ENCODE assay signal across 17 cellular contexts in the genomic region with DNA sequence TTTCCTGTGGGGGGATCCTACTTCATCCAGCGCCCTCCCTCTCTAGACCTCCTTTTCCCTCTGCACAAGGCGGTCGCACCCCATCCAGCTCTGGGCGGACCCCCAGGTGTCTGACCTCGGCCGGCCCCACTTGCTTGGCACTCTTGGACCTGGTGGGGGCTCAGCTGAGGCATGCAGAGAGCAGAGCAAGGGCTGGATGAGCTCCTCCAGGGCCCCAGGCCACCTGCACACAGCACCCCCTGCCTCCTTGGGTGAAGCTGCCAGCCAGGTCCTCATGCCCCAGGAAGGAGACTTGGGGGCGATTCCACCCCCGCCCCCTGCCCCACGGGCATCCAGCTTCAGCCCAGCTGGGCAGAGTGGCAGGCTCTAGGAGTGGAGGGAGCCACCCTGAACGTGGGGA.
A peak's percentile ranks its signal among the peaks of the same experiment; 100 is the strongest.
DNase-seq lines count a peak whose midpoint lies in the region; ATAC-seq, FAIRE-seq and TF ChIP-seq lines count a peak whose summit lies in the region.
"Had no signal": no experiment of that assay in that cellular context is flagged by ENCODE, and none has a peak within 500 bp of the region (broad histone marks: within the 10 kb centered on the region; RNA-seq: fewer than 3 reads in every experiment).

No MANE protein-coding gene starts in this region.

- no peak overlapping the region for H2AK5ac ChIP-seq in H1 (ENCODE audit: low read depth, low read length)

- no peak overlapping the region for H3K23ac ChIP-seq in H1 (ENCODE audit: insufficient read length)

- no peak overlapping the region for H3K4ac ChIP-seq in H1 (replicated peaks; ENCODE audit: insufficient read length, low read depth, low read length)

- peaks cover 84% of the 10 kb centered on the region for H3K4me1 ChIP-seq in DND-41 (ENCODE audit: insufficient read depth, low read length)
- peaks cover 93% of the 10 kb centered on the region for H3K4me1 ChIP-seq in Loucy (ENCODE audit: insufficient read depth, low read length, poor library complexity, severe bottlenecking)
- H3K4me1 ChIP-seq in H1 (replicated peaks in 1 of 4; ENCODE audit: control insufficient read depth in 3 of 4, insufficient read depth in 4 of 4, low read length in 3 of 4): peaks cover 0 to 17% (median 10%) of the 10 kb centered on the region in 4 experiments; a peak in 6 of 7 replicates

- H3K9me3 Mint-ChIP-seq in activated T-cell treated with anti-CD3 and anti-CD28 coated beads, Interleukin-2, amount 50 U/mL, for 72 hours: no peaks in the 10 kb centered on the region
- H3K9me3 Mint-ChIP-seq: CD4-positive, alpha-beta memory T cell; H9 had no signal

- H4K20me1 ChIP-seq in DND-41 (ENCODE audit: insufficient read depth, low read length): no peaks in the 10 kb centered on the region
- no peaks in the 10 kb centered on the region for H4K20me1 ChIP-seq in Loucy (ENCODE audit: insufficient read depth, low read length, poor library complexity, severe bottlenecking)
- peaks cover 1 to 8% of the 10 kb centered on the region in 2 experiments for H4K20me1 ChIP-seq in H1 (replicated peaks in 1 of 2; ENCODE audit: control insufficient read depth in 1 of 2, insufficient read depth in 2 of 2, low read length in 2 of 2)

- H2BK5ac ChIP-seq in H1 (ENCODE audit: low read depth, low read length): no peak overlapping the region

- no peak overlapping the region for H3K4me3 Mint-ChIP-seq in activated T-cell treated with anti-CD3 and anti-CD28 coated beads, Interleukin-2, amount 50 U/mL, for 72 hours
- H3K4me3 Mint-ChIP-seq: CD4-positive, alpha-beta memory T cell; H9 had no signal

- H2BK12ac ChIP-seq in H1 (ENCODE audit: low read depth, low read length): no peak overlapping the region

- H3K36me3 Mint-ChIP-seq in activated T-cell treated with anti-CD3 and anti-CD28 coated beads, Interleukin-2, amount 50 U/mL, for 72 hours (ENCODE audit: insufficient read depth in 2 of 2): no peaks in the 10 kb centered on the region
- H3K36me3 Mint-ChIP-seq: CD14-positive monocyte; CD4-positive, alpha-beta memory T cell had no signal

- TF ChIP-seq RAD21 in H1 (IDR thresholded peaks at IDR 0.05 in 1 of 2, conservative IDR thresholded peaks at IDR 0.05 in 1 of 2; ENCODE audit: low read depth in 2 of 2, low read length in 2 of 2): no peak

- H3K18ac ChIP-seq in H1 (ENCODE audit: extremely low read depth, low read length): no peak overlapping the region

- peak overlapping the region; percentile 16; the same call in 1 of the 2 replicates for H4K8ac ChIP-seq in H1 (ENCODE audit: extremely low read depth, insufficient read depth, low read length)

- TF ChIP-seq EP300 in H1 (IDR thresholded peaks at IDR 0.05; ENCODE audit: borderline replicate concordance in 1 of 2, low read depth in 2 of 2, low read length in 2 of 2): no peak

- 86% methylated on average over 6 of the region's 10 CpGs; no CpG with 5 or more reads in 1 of the 2 experiments for WGBS in H1 (ENCODE audit: extremely low coverage in 1 of 2, insufficient coverage in 1 of 2, insufficient read length in 1 of 2, insufficient replicate concordance in 2 of 2, low coverage in 1 of 2, low lambda C conversion rate in 2 of 2, missing lambda C conversion rate in 1 of 2), 2 experiments

- H3K27ac Mint-ChIP-seq in activated T-cell treated with anti-CD3 and anti-CD28 coated beads, Interleukin-2, amount 50 U/mL, for 72 hours: no peak overlapping the region
- H3K27ac Mint-ChIP-seq: CD4-positive, alpha-beta memory T cell; H9 had no signal

- no peak for TF ChIP-seq CTCF in DND-41 (IDR thresholded peaks at IDR 0.05; ENCODE audit: borderline replicate concordance, extremely low read depth, low read length, poor library complexity, severe bottlenecking)
- TF ChIP-seq CTCF in Loucy (conservative IDR thresholded peaks at IDR 0.05; ENCODE audit: low read length): no peak; the same call in 1 of the 2 replicates
- no peak for TF ChIP-seq CTCF in H1 (IDR thresholded peaks at IDR 0.05; ENCODE audit: control extremely low read depth in 1 of 3, insufficient read depth in 1 of 3, low read depth in 1 of 3, low read length in 3 of 3)

- no peak for ATAC-seq in DND-41 (ENCODE audit: insufficient read depth, low read depth)
- ATAC-seq in activated T-cell treated with anti-CD3 and anti-CD28 coated beads, Interleukin-2, amount 50 U/mL, for 72 hours (replicated peaks in 1 of 2): no peak
- ATAC-seq in GM18868 (IDR thresholded peaks at IDR 0.05; ENCODE audit: unreplicated experiment): no peak

- no peak overlapping the region for H3K14ac ChIP-seq in H1 (ENCODE audit: insufficient read length)

- no peak overlapping the region for H3K56ac ChIP-seq in H1 (replicated peaks; ENCODE audit: insufficient read length, low read depth, low read length)

- H4K5ac ChIP-seq in H1 (ENCODE audit: insufficient read length, low read depth, low read length): no peak overlapping the region

- H3K4me2 ChIP-seq in DND-41 (ENCODE audit: insufficient read depth, low read length) (no peak overlapping the region), Loucy (ENCODE audit: low read depth, low read length, poor library complexity, severe bottlenecking) (peak overlapping the region; percentile 30), H1 (ENCODE audit: insufficient read depth in 1 of 2, low read depth in 2 of 2, low read length in 2 of 2) (no peak overlapping the region)

- H3K27ac ChIP-seq in DND-41 (ENCODE audit: low read length): peak overlapping the region; percentile 90
- no peak overlapping the region for H3K27ac ChIP-seq in H1 (ENCODE audit: low read depth, low read length)

- H3K27me3 Mint-ChIP-seq in activated T-cell treated with anti-CD3 and anti-CD28 coated beads, Interleukin-2, amount 50 U/mL, for 72 hours (ENCODE audit: low read depth): no peaks in the 10 kb centered on the region

- CTCF ChIA-PET in H1 (lab: Charles Lee; ENCODE audit: partially characterized antibody): interaction anchor here (0.6 to 11.2 kb wide), 29 partner anchors 8 to 163 kb away, joined by 3 to 172 read pairs (median 4); no protein-coding TSS in a partner anchor

- H2BK15ac ChIP-seq in H1 (ENCODE audit: low read length): no peak overlapping the region

- peaks cover 15% of the 10 kb centered on the region for H3F3A ChIP-seq in Loucy (ENCODE audit: low read depth)

- no peaks in the 10 kb centered on the region for H3K79me1 ChIP-seq in H1 (ENCODE audit: low read depth, low read length)

- H2BK120ac ChIP-seq in H1 (replicated peaks; ENCODE audit: low read depth, low read length): no peak overlapping the region

- DNase-seq in DND-41: peak; percentile 52
- no peak for DNase-seq in H1 (ENCODE audit: low read depth in 1 of 2, low spot score in 2 of 2)
- no peak for DNase-seq in SW 1271 (lab: John Stamatoyannopoulos, UW)
- no peak for DNase-seq in activated T-cell treated with anti-CD3 and anti-CD28 coated beads, Interleukin-2, amount 50 U/mL, for 72 hours
- DNase-seq: ACHN; BE2C; CD4-positive, alpha-beta memory T cell; DMS79 treated with DMSO at 0.1 percent for 48 hours; EL; GOT3; H9; KG1 had no signal

- H3K9me3 ChIP-seq in DND-41 (ENCODE audit: insufficient read depth, low read length, severe bottlenecking) (no peaks in the 10 kb centered on the region), Loucy (ENCODE audit: insufficient read depth, low read depth, low read length) (no peaks in the 10 kb centered on the region), H1 (ENCODE audit: insufficient read depth in 2 of 2, low read depth in 1 of 2, low read length in 1 of 2) (no peaks in the 10 kb centered on the region)
- H3K9me3 ChIP-seq: BE2C had no signal

- H3K4me3 ChIP-seq in DND-41 (ENCODE audit: low read depth in 1 of 2, low read length in 2 of 2) (no peak overlapping the region), Loucy (ENCODE audit: low read length, poor library complexity, severe bottlenecking) (no peak overlapping the region), H1 (ENCODE audit: extremely low read depth in 1 of 4, insufficient read depth in 2 of 4, low read depth in 3 of 4, low read length in 4 of 4) (no peak overlapping the region)
- H3K4me3 ChIP-seq: GM12878 had no signal

- H3K9ac ChIP-seq in DND-41 (ENCODE audit: low read depth, low read length) (peak overlapping the region; percentile 22), Loucy (ENCODE audit: low read depth, low read length, poor library complexity, severe bottlenecking) (peak overlapping the region; percentile 98), H1 (replicated peaks in 1 of 4; ENCODE audit: extremely low read depth in 1 of 4, low read depth in 3 of 4, low read length in 3 of 4) (no peak overlapping the region)

- no peak overlapping the region for H2AFZ ChIP-seq in DND-41 (ENCODE audit: low read depth, low read length)
- no peak overlapping the region for H2AFZ ChIP-seq in Loucy (ENCODE audit: low read length)
- no peak overlapping the region for H2AFZ ChIP-seq in H1 (ENCODE audit: low read length)

- no peak for TF ChIP-seq POLR2A in H1 (IDR thresholded peaks at IDR 0.05; ENCODE audit: control extremely low read depth in 1 of 2, low read depth in 2 of 2, low read length in 2 of 2)

- POLR2A ChIA-PET in H1 (lab: Charles Lee; ENCODE audit: partially characterized antibody): interaction anchor here (1.0 kb wide), 1 partner anchor 70 kb away, joined by 3 read pairs; no protein-coding TSS in a partner anchor

- peaks cover 3% of the 10 kb centered on the region; the same call in 1 of the 2 replicates for H3K23me2 ChIP-seq in H1 (ENCODE audit: low read depth, low read length)

- no peak for FAIRE-seq in H1 (lab: Jason Lieb, UNC)
- FAIRE-seq: A204.1, GM12878 had no signal

- H3K27me3 ChIP-seq in DND-41 (ENCODE audit: insufficient read depth, low read length, poor library complexity) (no peaks in the 10 kb centered on the region), Loucy (ENCODE audit: insufficient read depth, low read length, poor library complexity, severe bottlenecking) (no peaks in the 10 kb centered on the region), H1 (replicated peaks in 1 of 4; ENCODE audit: control insufficient read depth in 3 of 4, extremely low read depth in 1 of 4, insufficient read depth in 3 of 4, low read length in 3 of 4) (peaks cover 0 to 4% (median 1%) of the 10 kb centered on the region in 4 experiments; a peak in 2 of 7 replicates)
- H3K27me3 ChIP-seq: BE2C had no signal

- H3K36me3 ChIP-seq in DND-41 (ENCODE audit: insufficient read depth, low read length) (no peaks in the 10 kb centered on the region), Loucy (ENCODE audit: insufficient read depth, low read length) (no peaks in the 10 kb centered on the region), H1 (ENCODE audit: control insufficient read depth in 2 of 4, insufficient read depth in 4 of 4, low read length in 3 of 4) (no peaks in the 10 kb centered on the region)
- H3K36me3 ChIP-seq: BE2C had no signal

- no peaks in the 10 kb centered on the region for H3K79me2 ChIP-seq in DND-41 (ENCODE audit: insufficient read depth, low read length)
- H3K79me2 ChIP-seq in Loucy (ENCODE audit: insufficient read depth, low read length): peaks cover 43% of the 10 kb centered on the region
- no peaks in the 10 kb centered on the region for H3K79me2 ChIP-seq in H1 (ENCODE audit: control insufficient read depth in 1 of 2, insufficient read depth in 2 of 2, low read length in 2 of 2)

- peaks cover 7% of the 10 kb centered on the region for H3K4me1 Mint-ChIP-seq in activated T-cell treated with anti-CD3 and anti-CD28 coated beads, Interleukin-2, amount 50 U/mL, for 72 hours (ENCODE audit: low read depth)

- no peak overlapping the region for H2BK20ac ChIP-seq in H1 (ENCODE audit: low read length)

- H3K9me2 ChIP-seq in Loucy (replicated peaks; ENCODE audit: low read depth, low read length): no peaks in the 10 kb centered on the region

- H4K91ac ChIP-seq in H1 (replicated peaks; ENCODE audit: insufficient read length, low read length): no peak overlapping the region

Comparison
In these comparisons a context has a peak if more than half of its experiments do, and no peak if none do; other contexts are left out.
1. H3K9ac ChIP-seq: peak in DND-41 (single experiment) and Loucy (single experiment); none in H1 (0 of 4).